8 cellular contexts compared by ENCODE assay signal in genomic region chrY:19567051-19567901, GRCh38.
DNase-seq lines count a peak whose midpoint lies in the region; ATAC-seq and TF ChIP-seq lines count a peak whose summit lies in the region.

No MANE protein-coding gene starts in this region.

- no peaks in the 10 kb centered on the region for H3K9me3 Mint-ChIP-seq in T-helper 2 cell treated with Interferon-gamma antibody and Interleukin-4, amounts not matched to agents 5 μg/mL and 100 μg/mL, for 36 hours
- H3K9me3 Mint-ChIP-seq in endothelial cell (ENCODE audit: unreplicated experiment): no peaks in the 10 kb centered on the region

- no peak for TF ChIP-seq CTCF in endothelial cell (IDR thresholded peaks at IDR 0.05; ENCODE audit: unreplicated experiment)
- TF ChIP-seq CTCF in prostate gland (IDR thresholded peaks at IDR 0.05): no peak

- ATAC-seq in HG03066 (IDR thresholded peaks at IDR 0.05; ENCODE audit: low read depth, unreplicated experiment): peak; percentile 59
- ATAC-seq in aorta (ENCODE audit: low FRiP score): no peak
- ATAC-seq in HG02840 (IDR thresholded peaks at IDR 0.05; ENCODE audit: low FRiP score, unreplicated experiment): no peak

- peak overlapping the region; percentile 92 for H3K4me3 Mint-ChIP-seq in T-helper 2 cell treated with Interferon-gamma antibody and Interleukin-4, amounts not matched to agents 5 μg/mL and 100 μg/mL, for 36 hours
- H3K4me3 Mint-ChIP-seq in endothelial cell (ENCODE audit: unreplicated experiment): peak overlapping the region; percentile 98

- DNase-seq in DMS79 (lab: John Stamatoyannopoulos, UW): peak; percentile 78
- peak; percentile 84 for DNase-seq in T-helper 2 cell treated with Interferon-gamma antibody and Interleukin-4, amounts not matched to agents 5 μg/mL and 100 μg/mL, for 36 hours (ENCODE audit: low spot score)
- DNase-seq in endothelial cell (ENCODE audit: low spot score): peak; percentile 51
- peak; percentile 90 for DNase-seq in prostate gland (ENCODE audit: low spot score)
- no peak for DNase-seq in COLO829 (ENCODE audit: low spot score)
- no peak for DNase-seq in aorta

- no peaks in the 10 kb centered on the region for H3K27me3 Mint-ChIP-seq in T-helper 2 cell treated with Interferon-gamma antibody and Interleukin-4, amounts not matched to agents 5 μg/mL and 100 μg/mL, for 36 hours (ENCODE audit: low read depth)
- H3K27me3 Mint-ChIP-seq in endothelial cell (ENCODE audit: unreplicated experiment): peaks cover 5% of the 10 kb centered on the region

- H3K4me1 Mint-ChIP-seq in T-helper 2 cell treated with Interferon-gamma antibody and Interleukin-4, amounts not matched to agents 5 μg/mL and 100 μg/mL, for 36 hours (ENCODE audit: low read depth): peaks cover 28% of the 10 kb centered on the region
- H3K4me1 Mint-ChIP-seq in endothelial cell (ENCODE audit: unreplicated experiment): peaks cover 10% of the 10 kb centered on the region

- peak overlapping the region; percentile 74 to 77 for H3K27ac ChIP-seq in prostate gland
- peak overlapping the region in 1 of 2 donors; percentile 78 for H3K27ac ChIP-seq in aorta (ENCODE audit: low read depth in 1 of 2, low read length in 2 of 2)

- peak overlapping the region; percentile 97 for H3K27ac Mint-ChIP-seq in T-helper 2 cell treated with Interferon-gamma antibody and Interleukin-4, amounts not matched to agents 5 μg/mL and 100 μg/mL, for 36 hours
- H3K27ac Mint-ChIP-seq in endothelial cell (ENCODE audit: unreplicated experiment): peak overlapping the region; percentile 98

- H3K4me1 ChIP-seq in prostate gland (replicated peaks): no peaks in the 10 kb centered on the region
- no peaks in the 10 kb centered on the region for H3K4me1 ChIP-seq in aorta (ENCODE audit: control insufficient read depth in 1 of 2, insufficient read depth in 2 of 2, low read length in 2 of 2)

- peaks cover 8% of the 10 kb centered on the region for H3K36me3 Mint-ChIP-seq in T-helper 2 cell treated with Interferon-gamma antibody and Interleukin-4, amounts not matched to agents 5 μg/mL and 100 μg/mL, for 36 hours (ENCODE audit: low read depth)
- no peaks in the 10 kb centered on the region for H3K36me3 Mint-ChIP-seq in endothelial cell (ENCODE audit: low read depth, unreplicated experiment)

- WGBS in prostate gland: 0% methylated on average over 14 of the region's 52 CpGs
- 0% methylated on average over 52 of the region's 52 CpGs; no CpG with 5 or more reads in 1 of the 2 donors for WGBS in aorta, 2 donors

- H3K4me3 ChIP-seq in prostate gland (peak overlapping the region; percentile 52 to 53), aorta (ENCODE audit: low read length in 2 of 2) (peak overlapping the region in 1 of 2 donors; percentile 29)

- TF ChIP-seq POLR2A in prostate gland (IDR thresholded peaks at IDR 0.05): peak; percentile 23

- H3K9me3 ChIP-seq in prostate gland: no peaks in the 10 kb centered on the region
- H3K9me3 ChIP-seq in aorta (ENCODE audit: control insufficient read depth, low read length): no peaks in the 10 kb centered on the region

- H3K36me3 ChIP-seq in prostate gland (no peaks in the 10 kb centered on the region), aorta (ENCODE audit: control insufficient read depth in 1 of 2, insufficient read depth in 2 of 2, low read length in 1 of 2) (no peaks in the 10 kb centered on the region)

- no peaks in the 10 kb centered on the region for H3K27me3 ChIP-seq in prostate gland (replicated peaks; ENCODE audit: insufficient read depth)
- no peaks in the 10 kb centered on the region for H3K27me3 ChIP-seq in aorta (ENCODE audit: control insufficient read depth in 1 of 2, insufficient read depth in 2 of 2, low read length in 1 of 2)

- intact Hi-C loops in prostate gland (cut with DNase I): loop anchor here (5.0 kb wide), 1 partner anchor 160 kb away; no protein-coding TSS in a partner anchor
- intact Hi-C loops in aorta (cut with DNase I): no loop called here

Comparison
In these comparisons a context has a peak if more than half of its experiments do, and no peak if none do; other contexts are left out.
1. DNase-seq: peak in DMS79 (single experiment), T-helper 2 cell treated with Interferon-gamma antibody and Interleukin-4, amounts not matched to agents 5 μg/mL and 100 μg/mL, for 36 hours (single experiment), endothelial cell (single experiment) and prostate gland (single experiment); none in COLO829 (single experiment) and aorta (0 of 2).